17 cellular contexts compared by ENCODE assay signal in the genomic region with DNA sequence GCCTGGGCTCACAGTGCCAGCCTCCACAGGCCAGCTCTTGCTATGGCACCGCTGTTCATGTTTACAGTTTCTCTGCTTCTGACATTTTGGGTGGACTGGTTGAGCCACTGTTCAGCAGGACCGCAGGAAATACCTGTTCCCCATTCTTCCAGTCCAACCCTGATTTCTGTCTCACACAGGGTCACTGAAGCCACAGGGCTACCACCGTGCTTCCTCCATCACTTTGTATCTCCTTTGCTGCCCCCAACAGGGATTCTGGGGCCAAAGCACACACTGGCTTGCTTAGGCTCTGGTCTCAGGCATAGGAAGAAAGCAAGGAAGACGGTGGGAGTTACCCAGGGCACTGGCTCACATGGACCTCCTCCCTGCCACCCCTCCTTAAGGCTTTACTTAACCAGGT.
DNase-seq lines count a peak whose midpoint lies in the region; ATAC-seq, FAIRE-seq and TF ChIP-seq lines count a peak whose summit lies in the region.
"Had no signal": no experiment of that assay in that cellular context is flagged by ENCODE, and none has a peak within 500 bp of the region (broad histone marks: within the 10 kb centered on the region; RNA-seq: fewer than 3 reads in every experiment).

No MANE protein-coding gene starts in this region.

- no peaks in the 10 kb centered on the region for H3K4me1 ChIP-seq in left ventricle myocardium inferior
- H3K4me1 ChIP-seq: SJCRH30 had no signal

- peak; percentile 14 for TF ChIP-seq CTCF in HFF-Myc (IDR thresholded peaks at IDR 0.05; ENCODE audit: low read depth, low read length, missing control alignments)
- TF ChIP-seq CTCF in SU-DHL-6 (IDR thresholded peaks at IDR 0.05; ENCODE audit: insufficient read depth, low read length, poor library complexity, severe bottlenecking): peak; percentile 12
- TF ChIP-seq CTCF in left ventricle myocardium inferior (IDR thresholded peaks at IDR 0.05; ENCODE audit: borderline replicate concordance): no peak

- intact Hi-C loops in sciatic nerve (cut with DNase I) (no loop called here), left ventricle myocardium inferior (cut with micrococcal nuclease) (no loop called here)

- no peak overlapping the region for H3K4me2 ChIP-seq in SU-DHL-6 (ENCODE audit: low read depth, low read length, poor library complexity, severe bottlenecking)

- H3K27me3 ChIP-seq in SU-DHL-6 (ENCODE audit: low read length) (no peaks in the 10 kb centered on the region), left ventricle myocardium inferior (ENCODE audit: low read depth) (no peaks in the 10 kb centered on the region)
- H3K27me3 ChIP-seq: gastroesophageal sphincter, SJCRH30 had no signal

- H3K4me3 ChIP-seq in HFF-Myc (replicated peaks; ENCODE audit: low read depth, low read length): no peak overlapping the region
- no peak overlapping the region for H3K4me3 ChIP-seq in SU-DHL-6 (ENCODE audit: insufficient read depth, low read length, poor library complexity, severe bottlenecking)
- no peak overlapping the region for H3K4me3 ChIP-seq in left ventricle myocardium inferior
- H3K4me3 ChIP-seq: gastroesophageal sphincter, SJCRH30, thoracic aorta had no signal

- no peaks in the 10 kb centered on the region for H3K36me3 ChIP-seq in SU-DHL-6 (ENCODE audit: low read length)
- no peaks in the 10 kb centered on the region for H3K36me3 ChIP-seq in left ventricle myocardium inferior
- H3K36me3 ChIP-seq: gastroesophageal sphincter, SJCRH30, thoracic aorta had no signal

- H3K79me2 ChIP-seq in SU-DHL-6 (ENCODE audit: insufficient read depth, low read length): no peaks in the 10 kb centered on the region

- no peaks in the 10 kb centered on the region for H3K9me2 ChIP-seq in SU-DHL-6 (replicated peaks; ENCODE audit: insufficient read depth, low read length)

- no peak overlapping the region for H3K9ac ChIP-seq in SU-DHL-6 (ENCODE audit: low read length)

- no peak overlapping the region for H3K27ac ChIP-seq in SU-DHL-6 (ENCODE audit: low read depth, low read length)
- H3K27ac ChIP-seq in left ventricle myocardium inferior (replicated peaks): no peak overlapping the region
- H3K27ac ChIP-seq: gastroesophageal sphincter, SJCRH30, thoracic aorta had no signal

- ATAC-seq in sciatic nerve (no peak), GM21529 (IDR thresholded peaks at IDR 0.05; ENCODE audit: unreplicated experiment) (no peak)
- ATAC-seq: activated T-cell treated with anti-CD3 and anti-CD28 coated beads, Interleukin-2, amount 50 U/mL, for 72 hours; gastroesophageal sphincter; left cardiac atrium had no signal

- H3F3A ChIP-seq in SU-DHL-6 (ENCODE audit: insufficient read depth): no peaks in the 10 kb centered on the region

- FAIRE-seq in HTR-8/SVneo (lab: Jason Lieb, UNC): no peak
- FAIRE-seq: GM12892 had no signal

- no peaks in the 10 kb centered on the region for H3K9me3 ChIP-seq in SU-DHL-6 (ENCODE audit: insufficient read depth, low read length)
- peaks cover 12% of the 10 kb centered on the region for H3K9me3 ChIP-seq in left ventricle myocardium inferior (replicated peaks)
- H3K9me3 ChIP-seq: thoracic aorta had no signal

- DNase-seq in DMS53 treated with DMSO at 0.1 percent for 48 hours (lab: John Stamatoyannopoulos, UW; ENCODE audit: unreplicated experiment) (peak; percentile 2), HFF-Myc (ENCODE audit: extremely low read depth, low read depth) (no peak), left kidney (ENCODE audit: low read depth, low spot score) (peak; percentile 35), HTR-8/SVneo (ENCODE audit: insufficient read length, low spot score) (no peak), sciatic nerve (ENCODE audit: low spot score) (no peak), left ventricle myocardium inferior (no peak)
- DNase-seq: activated CD4-positive, alpha-beta T cell treated with anti-CD3 and anti-CD28 coated beads for 4 hours; activated T-cell treated with anti-CD3 and anti-CD28 coated beads, Interleukin-2, amount 50 U/mL, for 72 hours; aorta; left cardiac atrium; NCI-H446 had no signal

- no peaks in the 10 kb centered on the region for H4K20me1 ChIP-seq in SU-DHL-6 (ENCODE audit: low read depth, low read length)

- H2AFZ ChIP-seq in SU-DHL-6 (ENCODE audit: low read depth, low read length, severe bottlenecking): no peak overlapping the region

Comparison
In these comparisons a context has a peak if more than half of its experiments do, and no peak if none do; other contexts are left out.
1. DNase-seq: peak in DMS53 treated with DMSO at 0.1 percent for 48 hours (single experiment) and left kidney (single experiment); none in HFF-Myc (single experiment), HTR-8/SVneo (single experiment), sciatic nerve (single experiment) and left ventricle myocardium inferior (single experiment).